25 cellular contexts compared by ENCODE assay signal in the genomic region with DNA sequence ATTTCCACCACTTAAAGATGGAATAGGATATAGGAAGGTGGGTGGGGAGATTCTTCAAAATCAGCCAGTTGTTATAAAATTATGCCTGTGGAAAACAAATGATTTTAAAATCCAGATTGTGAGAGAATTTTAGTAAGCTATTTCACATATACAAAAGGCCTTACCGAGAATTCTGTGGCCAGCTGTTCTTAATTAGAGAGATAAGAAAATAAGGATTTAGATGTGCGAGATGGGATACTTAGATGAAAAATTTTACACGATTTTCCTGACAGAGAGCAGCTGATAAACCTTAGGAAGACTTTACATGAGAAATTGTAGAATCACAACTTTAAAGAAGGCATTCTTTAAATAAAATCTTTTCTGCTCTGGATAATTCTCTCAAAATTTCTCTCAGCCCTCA.
"Had no signal": no experiment of that assay in that cellular context is flagged by ENCODE, and none has a peak within 500 bp of the region (broad histone marks: within the 10 kb centered on the region; RNA-seq: fewer than 3 reads in every experiment).

No MANE protein-coding gene starts in this region.

- ATAC-seq: activated CD8-positive, alpha-beta memory T cell treated with anti-CD3 and anti-CD28 coated beads, Interleukin-2, amount 10 ng/mL, durations not matched to agents 7 days and 5 days; activated CD8-positive, alpha-beta T cell treated with anti-CD3 and anti-CD28 coated beads for 36 hours; activated naive CD8-positive, alpha-beta T cell treated with anti-CD3 and anti-CD28 coated beads, Interleukin-2, amount 50 U/mL, for 24 hours; body of pancreas; heart right ventricle; natural killer cell treated with Interleukin-12 subunit alpha and Interleukin-12 subunit beta and Interleukin-15 and Interleukin-18, amount 100 ng/mL, for 72 hours; T-cell had no signal

- H3K27me3 ChIP-seq: body of pancreas, cardiac muscle cell, heart right ventricle, neutrophil, ovary, spleen had no signal

- H3K9me3 ChIP-seq: body of pancreas, heart right ventricle, neutrophil, ovary, prostate gland, spleen, thoracic aorta had no signal

- H3K4me3 ChIP-seq: body of pancreas, cardiac muscle cell, heart right ventricle, lung, ovary, prostate gland, spleen, thoracic aorta had no signal

- H3K36me3 ChIP-seq: cardiac muscle cell, heart right ventricle, neutrophil, ovary, prostate gland, spleen, thoracic aorta had no signal

- DNase-seq: activated CD4-positive, alpha-beta T cell treated with anti-CD3 and anti-CD28 coated beads, Interleukin-2, amount 10 ng/mL, durations not matched to agents 7 days and 5 days; activated CD4-positive, CD25-positive, alpha-beta regulatory T cell treated with anti-CD3 and anti-CD28 coated beads, Interleukin-2, amount 50 U/mL, for 72 hours; activated CD8-positive, alpha-beta memory T cell treated with anti-CD3 and anti-CD28 coated beads, Interleukin-2, amount 10 ng/mL, durations not matched to agents 7 days and 5 days; activated CD8-positive, alpha-beta T cell treated with anti-CD3 and anti-CD28 coated beads for 36 hours; activated effector memory CD4-positive, alpha-beta T cell treated with anti-CD3 and anti-CD28 coated beads, Interleukin-2, amount 50 U/mL, for 16 hours; activated naive CD4-positive, alpha-beta T cell treated with anti-CD3 and anti-CD28 coated beads, Interleukin-2, amount 50 U/mL, for 16 hours; activated naive CD8-positive, alpha-beta T cell treated with anti-CD3 and anti-CD28 coated beads, Interleukin-2, amount 50 U/mL, for 24 hours; activated T-cell treated with anti-CD3 and anti-CD28 coated beads for 4 hours; anterior cingulate cortex; body of pancreas; effector CD4-positive, alpha-beta T cell; erythroblast; heart right ventricle; ovary; spleen; stimulated activated CD4-positive, alpha-beta T cell treated with anti-CD3 and anti-CD28 coated beads, Interleukin-4, amount 100 ng/mL, for 1 hour; stimulated activated naive CD4-positive, alpha-beta T cell treated with Interleukin-2 at 50 U/mL for 16 hours; T-cell had no signal

- H3K27ac ChIP-seq: body of pancreas, cardiac muscle cell, neutrophil, ovary, prostate gland, spleen, thoracic aorta, VCaP had no signal

- H3K4me1 ChIP-seq: body of pancreas, prostate gland, spleen had no signal
